Comparison of ENCODE assay signal across 15 cellular contexts in genomic region chr1:103717404-103717803, GRCh38. TPM values are rescaled to one million over a fixed set of nuclear protein-coding genes. Genes with fewer than 3 reads are reported as not detected.
DNase-seq lines count a peak whose midpoint lies in the region; ATAC-seq, FAIRE-seq and TF ChIP-seq lines count a peak whose summit lies in the region.
"Not testable (repeated sequence)": the region's sequence is repeated elsewhere in the genome, so short reads cannot be mapped to it uniquely, and the experiment has no call there.
"Had no signal": no experiment of that assay in that cellular context is flagged by ENCODE, and none has a peak within 500 bp of the region (broad histone marks: within the 10 kb centered on the region; RNA-seq: fewer than 3 reads in every experiment).

No MANE protein-coding gene starts in this region.

- not testable (repeated sequence) for TF ChIP-seq CTCF in body of pancreas (IDR thresholded peaks at IDR 0.05); right lobe of liver (IDR thresholded peaks at IDR 0.05); mesothelial cell of epicardium (IDR thresholded peaks at IDR 0.05; ENCODE audit: unreplicated experiment); pancreas (IDR thresholded peaks at IDR 0.05)

- TF ChIP-seq POLR2A in body of pancreas (IDR thresholded peaks at IDR 0.05); right lobe of liver (IDR thresholded peaks at IDR 0.05): not testable (repeated sequence)

- not testable (repeated sequence) for H3K36me3 ChIP-seq in body of pancreas (replicated peaks in 1 of 2; ENCODE audit: insufficient read depth in 1 of 2, low read depth in 2 of 2); right lobe of liver; pancreas; aorta (ENCODE audit: control insufficient read depth in 1 of 2, insufficient read depth in 2 of 2, low read length in 1 of 2)

- H3K4me1 ChIP-seq in body of pancreas; right lobe of liver; pancreas; aorta (ENCODE audit: control insufficient read depth in 1 of 2, insufficient read depth in 2 of 2, low read length in 2 of 2): not testable (repeated sequence)

- not testable (repeated sequence) for H3K36me3 Mint-ChIP-seq in activated CD8-positive, alpha-beta memory T cell treated with anti-CD3 and anti-CD28 coated beads, Interleukin-2, amount 10 ng/mL, durations not matched to agents 7 days and 5 days; mesothelial cell of epicardium

- not testable (repeated sequence) for H3K4me3 ChIP-seq in body of pancreas; right lobe of liver; pancreas; aorta (ENCODE audit: low read length in 2 of 2)

- not testable (repeated sequence) for H3K27me3 Mint-ChIP-seq in activated CD8-positive, alpha-beta memory T cell treated with anti-CD3 and anti-CD28 coated beads, Interleukin-2, amount 10 ng/mL, durations not matched to agents 7 days and 5 days; mesothelial cell of epicardium (ENCODE audit: low read depth)

- FAIRE-seq in pancreas (lab: Jason Lieb, UNC): not testable (repeated sequence)

- not testable (repeated sequence) for H3K9me3 ChIP-seq in body of pancreas; right lobe of liver; pancreas; aorta (ENCODE audit: control insufficient read depth, low read length)

- 52 to 73% methylated on average over 6 of the region's 6 CpGs for WGBS in body of pancreas, 2 donors
- WGBS in right lobe of liver (ENCODE audit: insufficient coverage, low coverage, low lambda C conversion rate, missing lambda C conversion rate): 57% methylated on average over 4 of the region's 6 CpGs
- WGBS in pancreas, 2 donors: 55 to 65% methylated on average over 6 of the region's 6 CpGs
- 68 to 74% methylated on average over 6 of the region's 6 CpGs for WGBS in aorta, 2 donors

- intact Hi-C loops in body of pancreas (cut with DNase I); cardiac septum (cut with DNase I); right lobe of liver (cut with DNase I); pancreas (cut with DNase I); aorta (cut with DNase I): not testable (repeated sequence)

- ATAC-seq in activated CD8-positive, alpha-beta memory T cell treated with anti-CD3 and anti-CD28 coated beads, Interleukin-2, amount 10 ng/mL, durations not matched to agents 7 days and 5 days; right lobe of liver: not testable (repeated sequence)
- ATAC-seq in body of pancreas: peak; percentile 24
- ATAC-seq in pancreas: peak in 2 of 4 donors; percentile 36 to 40
- peak; percentile 68 for ATAC-seq in aorta (ENCODE audit: low FRiP score)

- H3K27ac Mint-ChIP-seq in activated CD8-positive, alpha-beta memory T cell treated with anti-CD3 and anti-CD28 coated beads, Interleukin-2, amount 10 ng/mL, durations not matched to agents 7 days and 5 days; mesothelial cell of epicardium: not testable (repeated sequence)

- H3K27me3 ChIP-seq in body of pancreas; right lobe of liver; pancreas; aorta (ENCODE audit: control insufficient read depth in 1 of 2, insufficient read depth in 2 of 2, low read length in 1 of 2): not testable (repeated sequence)

- DNase-seq in activated CD8-positive, alpha-beta memory T cell treated with anti-CD3 and anti-CD28 coated beads, Interleukin-2, amount 10 ng/mL, durations not matched to agents 7 days and 5 days: peak; percentile 19
- DNase-seq in body of pancreas: peak in 2 of 4 donors; percentile 0 to 8
- DNase-seq in cardiac septum (ENCODE audit: low spot score): peak; percentile 35
- DNase-seq in right lobe of liver: peak in 2 of 3 donors; percentile 2 to 3
- DNase-seq in mesothelial cell of epicardium (ENCODE audit: low spot score in 2 of 2, unreplicated experiment in 2 of 2): peak; percentile 0 to 17
- DNase-seq in pancreas: peak in 4 of 6 donors; percentile 2 to 28 (median 9)
- peak; percentile 15 for DNase-seq in stimulated activated CD8-positive, alpha-beta memory T cell treated with anti-CD3 and anti-CD28 coated beads, Interleukin-4, amount 100 ng/mL, for 48 hours
- DNase-seq in aorta: peak; percentile 3 to 53

- not testable (repeated sequence) for H3K4me1 Mint-ChIP-seq in activated CD8-positive, alpha-beta memory T cell treated with anti-CD3 and anti-CD28 coated beads, Interleukin-2, amount 10 ng/mL, durations not matched to agents 7 days and 5 days; mesothelial cell of epicardium

- not testable (repeated sequence) for H3K4me3 Mint-ChIP-seq in activated CD8-positive, alpha-beta memory T cell treated with anti-CD3 and anti-CD28 coated beads, Interleukin-2, amount 10 ng/mL, durations not matched to agents 7 days and 5 days; mesothelial cell of epicardium

- peak overlapping the region in 1 of 4 donors; percentile 14 for H3K27ac ChIP-seq in body of pancreas
- not testable (repeated sequence) for H3K27ac ChIP-seq in right lobe of liver; pancreas; aorta (ENCODE audit: low read depth in 1 of 2, low read length in 2 of 2)

- H3K9me3 Mint-ChIP-seq in activated CD8-positive, alpha-beta memory T cell treated with anti-CD3 and anti-CD28 coated beads, Interleukin-2, amount 10 ng/mL, durations not matched to agents 7 days and 5 days (ENCODE audit: low read depth); mesothelial cell of epicardium: not testable (repeated sequence)

- CTCF ChIA-PET in activated CD8-positive, alpha-beta memory T cell treated with anti-CD3 and anti-CD28 coated beads, Interleukin-2, amount 10 ng/mL, durations not matched to agents 7 days and 5 days (lab: Charles Lee): not testable (repeated sequence)

RNA-seq across cellular contexts. Expression of gene AMY1B, which starts 21.4 kb away (rescaled TPM):
- not detected for total RNA-seq in activated CD8-positive, alpha-beta memory T cell treated with anti-CD3 and anti-CD28 coated beads, Interleukin-2, amount 10 ng/mL, durations not matched to agents 7 days and 5 days
- total RNA-seq in body of pancreas: not detected
- not detected for total RNA-seq in cardiac septum
- not detected for total RNA-seq in right lobe of liver
- not detected in 3 replicates for total RNA-seq in mesothelial cell of epicardium
- 1 to 10 TPM in 2 of 6 donors, under 1 TPM in 4; 0.32 to 1.6 (median 0.97) TPM for total RNA-seq in pancreas
- polyA plus RNA-seq in pancreas: 1 to 10 TPM in 1 of 2 donors, under 1 TPM in 1; 0.46 to 1.3 TPM
- total RNA-seq in aorta: not detected
- not detected for polyA plus RNA-seq in aorta
- total RNA-seq: CD4-positive, CD25-positive, alpha-beta regulatory T cell; CD8-positive, alpha-beta memory T cell; G401; GM12878; H7; HFFc6; HT1080 had no signal
- polyA plus RNA-seq: CD4-positive, CD25-positive, alpha-beta regulatory T cell; CD8-positive, alpha-beta memory T cell had no signal

RNA-seq across cellular contexts. Expression of gene AMY1C, which starts 32.3 kb away (rescaled TPM):
- total RNA-seq in activated CD8-positive, alpha-beta memory T cell treated with anti-CD3 and anti-CD28 coated beads, Interleukin-2, amount 10 ng/mL, durations not matched to agents 7 days and 5 days: not detected
- total RNA-seq in body of pancreas (under 1 TPM in 1 of 2 donors, not detected in 1; 0.66 TPM), cardiac septum (not detected), right lobe of liver (not detected), mesothelial cell of epicardium (not detected in 3 replicates), pancreas (under 1 TPM in 3 of 6 donors, not detected in 3; 0.12 to 0.43 (median 0.16) TPM), aorta (not detected)
- polyA plus RNA-seq in pancreas (not detected), aorta (not detected)
- total RNA-seq: CD4-positive, CD25-positive, alpha-beta regulatory T cell; CD8-positive, alpha-beta memory T cell; G401; H7; HFFc6; HT1080 had no signal
- polyA plus RNA-seq: CD4-positive, CD25-positive, alpha-beta regulatory T cell; CD8-positive, alpha-beta memory T cell had no signal
